Comparison of ENCODE assay signal across 22 cellular contexts in the genomic region with DNA sequence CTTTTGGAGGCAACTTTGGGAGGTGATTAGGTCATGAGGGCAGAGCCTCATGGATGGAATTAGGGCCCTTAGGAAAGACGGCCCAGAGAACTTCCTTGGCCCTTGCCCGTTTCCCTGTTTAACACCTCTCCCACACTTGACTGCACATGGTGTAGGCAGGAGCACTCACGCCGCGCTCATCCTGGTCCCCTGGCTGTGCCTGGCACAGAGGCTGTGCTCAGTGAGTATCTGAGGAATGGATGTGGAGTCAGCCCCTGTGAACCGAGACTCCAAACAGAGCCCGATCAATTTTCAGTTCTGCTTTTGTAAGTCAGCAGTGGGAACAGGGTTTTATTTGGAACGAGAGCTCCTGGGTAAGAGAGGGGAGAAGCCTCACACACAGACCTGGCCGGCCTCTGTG. TPM values are rescaled to one million over a fixed set of nuclear protein-coding genes. Genes with fewer than 3 reads are reported as not detected.
DNase-seq lines count a peak whose midpoint lies in the region; ATAC-seq and TF ChIP-seq lines count a peak whose summit lies in the region.
"Had no signal": no experiment of that assay in that cellular context is flagged by ENCODE, and none has a peak within 500 bp of the region (broad histone marks: within the 10 kb centered on the region; RNA-seq: fewer than 3 reads in every experiment).

No MANE protein-coding gene starts in this region.

- no peak overlapping the region for H3K4me3 ChIP-seq in GM23338
- H3K4me3 ChIP-seq in OCI-LY3 (ENCODE audit: low read length), result peak overlapping the region; percentile 53
- H3K4me3 ChIP-seq in breast epithelium, result no peak overlapping the region
- H3K4me3 ChIP-seq in upper lobe of right lung, result no peak overlapping the region
- H3K4me3 ChIP-seq: GM23248, PC-9 had no signal

- H3K4me1 Mint-ChIP-seq in GM23338 (peaks cover 24% of the 10 kb centered on the region), progenitor cell of endocrine pancreas (ENCODE audit: low read depth) (peaks cover 5% of the 10 kb centered on the region)

- intact Hi-C loops in breast epithelium (cut with DNase I; ENCODE audit: low total_unique reads) (no loop called here), upper lobe of right lung (cut with DNase I) (no loop called here)

- TF ChIP-seq CTCF in GM23338 (conservative IDR thresholded peaks at IDR 0.05; ENCODE audit: low read depth in 2 of 2), result no peak
- TF ChIP-seq CTCF in OCI-LY3 (IDR thresholded peaks at IDR 0.05; ENCODE audit: low read depth, low read length), result no peak
- no peak for TF ChIP-seq CTCF in progenitor cell of endocrine pancreas (IDR thresholded peaks at IDR 0.05; ENCODE audit: unreplicated experiment)
- no peak for TF ChIP-seq CTCF in breast epithelium (IDR thresholded peaks at IDR 0.05)
- TF ChIP-seq CTCF in upper lobe of right lung (IDR thresholded peaks at IDR 0.05), result no peak

- H3K9me3 Mint-ChIP-seq in GM23338 (no peaks in the 10 kb centered on the region), progenitor cell of endocrine pancreas (ENCODE audit: low read depth) (no peaks in the 10 kb centered on the region)
- H3K9me3 Mint-ChIP-seq: CD8-positive, alpha-beta memory T cell; HFFc6 had no signal

- H3K4me3 Mint-ChIP-seq in GM23338, result no peak overlapping the region
- H3K4me3 Mint-ChIP-seq in progenitor cell of endocrine pancreas (ENCODE audit: low read depth), result no peak overlapping the region
- H3K4me3 Mint-ChIP-seq: CD8-positive, alpha-beta memory T cell; HFFc6 had no signal

- H3K27ac ChIP-seq in GM23338 (ENCODE audit: low read depth), result no peak overlapping the region
- no peak overlapping the region for H3K27ac ChIP-seq in OCI-LY3 (ENCODE audit: low read length)
- H3K27ac ChIP-seq in breast epithelium, result no peak overlapping the region
- H3K27ac ChIP-seq in upper lobe of right lung, result no peak overlapping the region
- H3K27ac ChIP-seq: GM23248, PC-9 had no signal

- no peaks in the 10 kb centered on the region for H3K9me2 ChIP-seq in GM23338 (ENCODE audit: insufficient read depth)

- DNase-seq in NOMO-1 (lab: John Stamatoyannopoulos, UW; ENCODE audit: unreplicated experiment in 2 of 2) (peak; percentile 7 to 53), NOMO-1 treated with dmso at 0.1 percent for 144 hours (lab: John Stamatoyannopoulos, UW; ENCODE audit: unreplicated experiment) (no peak), GM23338 (ENCODE audit: low spot score) (no peak), progenitor cell of endocrine pancreas (ENCODE audit: low spot score, unreplicated experiment) (no peak), breast epithelium (ENCODE audit: low spot score in 2 of 2) (no peak), upper lobe of right lung (no peak), retina (no peak)
- DNase-seq: 8988T; BE2C; CD8-positive, alpha-beta memory T cell; DMS79; GM23248; HFFc6; KG1; NCI-H1105 treated with DMSO at 0.1 percent for 48 hours; NCI-H1694 treated with DMSO at 0.1 percent for 48 hours; NCI-H2107; NCI-H2227 treated with DMSO at 0.1 percent for 48 hours; NCI-H524; PC-9 had no signal

- H3K27me3 Mint-ChIP-seq in GM23338 (ENCODE audit: insufficient read depth, low read depth, poor library complexity), result peaks cover 17% of the 10 kb centered on the region
- peaks cover 12% of the 10 kb centered on the region for H3K27me3 Mint-ChIP-seq in progenitor cell of endocrine pancreas

- peak overlapping the region; percentile 83 for H2AFZ ChIP-seq in GM23338
- H2AFZ ChIP-seq in OCI-LY3 (ENCODE audit: low read depth, low read length), result no peak overlapping the region
- H2AFZ ChIP-seq: GM23248, PC-9 had no signal

- H3K27ac Mint-ChIP-seq in GM23338, result no peak overlapping the region
- H3K27ac Mint-ChIP-seq in progenitor cell of endocrine pancreas, result peak overlapping the region; percentile 67
- H3K27ac Mint-ChIP-seq: HFFc6 had no signal

- H3K36me3 ChIP-seq in GM23338 (ENCODE audit: insufficient read depth), result no peaks in the 10 kb centered on the region
- no peaks in the 10 kb centered on the region for H3K36me3 ChIP-seq in OCI-LY3 (replicated peaks; ENCODE audit: low read depth, low read length)
- H3K36me3 ChIP-seq in breast epithelium, result no peaks in the 10 kb centered on the region
- H3K36me3 ChIP-seq in upper lobe of right lung, result no peaks in the 10 kb centered on the region
- H3K36me3 ChIP-seq: BE2C had no signal

- H3K4me1 ChIP-seq in GM23338 (ENCODE audit: insufficient read depth), result peaks cover 10% of the 10 kb centered on the region
- H3K4me1 ChIP-seq in OCI-LY3 (ENCODE audit: low read length), result peaks cover 14% of the 10 kb centered on the region
- no peaks in the 10 kb centered on the region for H3K4me1 ChIP-seq in breast epithelium
- H3K4me1 ChIP-seq in upper lobe of right lung, result no peaks in the 10 kb centered on the region
- H3K4me1 ChIP-seq: BE2C had no signal

- H3K9me3 ChIP-seq in OCI-LY3 (ENCODE audit: insufficient read depth, low read length), result no peaks in the 10 kb centered on the region
- H3K9me3 ChIP-seq in breast epithelium, result no peaks in the 10 kb centered on the region
- H3K9me3 ChIP-seq in upper lobe of right lung, result no peaks in the 10 kb centered on the region
- H3K9me3 ChIP-seq: BE2C had no signal

- no peaks in the 10 kb centered on the region for H3K27me3 ChIP-seq in GM23338 (ENCODE audit: insufficient read depth)
- H3K27me3 ChIP-seq in OCI-LY3 (ENCODE audit: low read depth, low read length), result peaks cover 29% of the 10 kb centered on the region
- no peaks in the 10 kb centered on the region for H3K27me3 ChIP-seq in breast epithelium
- peaks cover 7% of the 10 kb centered on the region for H3K27me3 ChIP-seq in upper lobe of right lung
- H3K27me3 ChIP-seq: BE2C had no signal

- no peak for TF ChIP-seq POLR2A in breast epithelium (IDR thresholded peaks at IDR 0.05)

- H3K36me3 Mint-ChIP-seq in GM23338 (ENCODE audit: low read depth), result no peaks in the 10 kb centered on the region
- no peaks in the 10 kb centered on the region for H3K36me3 Mint-ChIP-seq in progenitor cell of endocrine pancreas (ENCODE audit: insufficient read depth)
- H3K36me3 Mint-ChIP-seq: CD8-positive, alpha-beta memory T cell had no signal

- no peaks in the 10 kb centered on the region for H3K79me2 ChIP-seq in GM23338 (replicated peaks; ENCODE audit: insufficient read depth)
- H3K79me2 ChIP-seq in OCI-LY3 (ENCODE audit: low read length), result no peaks in the 10 kb centered on the region

- no peaks in the 10 kb centered on the region for H4K20me1 ChIP-seq in GM23338 (replicated peaks; ENCODE audit: insufficient read depth)
- H4K20me1 ChIP-seq in OCI-LY3 (ENCODE audit: insufficient read depth, low read length), result no peaks in the 10 kb centered on the region

- no peak overlapping the region for H3K9ac ChIP-seq in OCI-LY3 (ENCODE audit: low read length)
- H3K9ac ChIP-seq: GM23248 had no signal

- ATAC-seq in GM23338, result no peak
- ATAC-seq in upper lobe of right lung, result no peak
- ATAC-seq: HepG2 had no signal

- peaks cover 2% of the 10 kb centered on the region; the same call in 1 of the 2 replicates for H3F3A ChIP-seq in GM23338 (replicated peaks; ENCODE audit: low read depth)

- H3K4me2 ChIP-seq in GM23338 (no peak overlapping the region), OCI-LY3 (ENCODE audit: low read length) (peak overlapping the region; percentile 79)
- H3K4me2 ChIP-seq: PC-9 had no signal

TF ChIP-seq in GM23338, 12 proteins besides CTCF, POLR2A, EP300 and RAD21 (continues in another document):
- TF ChIP-seq EZH2phosphoT487 (IDR thresholded peaks at IDR 0.05; ENCODE audit: unreplicated experiment) (no peak), NANOG (IDR thresholded peaks at IDR 0.05; ENCODE audit: borderline replicate concordance) (no peak), POLR2AphosphoS5 (IDR thresholded peaks at IDR 0.05; ENCODE audit: low read depth) (no peak), EZH2 (IDR thresholded peaks at IDR 0.05; ENCODE audit: low read depth, unreplicated experiment) (no peak), ZNF331 (CRISPR knock-in tag; IDR thresholded peaks at IDR 0.05; ENCODE audit: low read depth) (no peak), STAT1 (IDR thresholded peaks at IDR 0.05; ENCODE audit: unreplicated experiment) (no peak), ZNF114 (CRISPR knock-in tag; IDR thresholded peaks at IDR 0.05) (no peak), JUNB (IDR thresholded peaks at IDR 0.05; ENCODE audit: unreplicated experiment) (no peak), CREB1 (CRISPR knock-in tag; IDR thresholded peaks at IDR 0.05; ENCODE audit: low read depth) (no peak)
- TF ChIP-seq, protein P1, sequence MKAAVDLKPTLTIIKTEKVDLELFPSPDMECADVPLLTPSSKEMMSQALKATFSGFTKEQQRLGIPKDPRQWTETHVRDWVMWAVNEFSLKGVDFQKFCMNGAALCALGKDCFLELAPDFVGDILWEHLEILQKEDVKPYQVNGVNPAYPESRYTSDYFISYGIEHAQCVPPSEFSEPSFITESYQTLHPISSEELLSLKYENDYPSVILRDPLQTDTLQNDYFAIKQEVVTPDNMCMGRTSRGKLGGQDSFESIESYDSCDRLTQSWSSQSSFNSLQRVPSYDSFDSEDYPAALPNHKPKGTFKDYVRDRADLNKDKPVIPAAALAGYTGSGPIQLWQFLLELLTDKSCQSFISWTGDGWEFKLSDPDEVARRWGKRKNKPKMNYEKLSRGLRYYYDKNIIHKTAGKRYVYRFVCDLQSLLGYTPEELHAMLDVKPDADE (IDR thresholded peaks at IDR 0.05), result no peak

RNA-seq across cellular contexts. Expression of gene ETV3, which starts 29.8 kb away (rescaled TPM):
- 11.9 and 19.6 TPM in 2 replicates for total RNA-seq in GM23338 (2014; rRNA removed; shearing (Covaris generic))
- polyA plus RNA-seq in GM23338 (2016; fragmentation: Nextera tagmentation; extraction: Ambion mirVana), result 7.6 and 8.1 TPM in 2 replicates
- total RNA-seq in progenitor cell of endocrine pancreas (31.8 and 32.5 TPM in 2 replicates), breast epithelium (10 to 100 TPM; 20.0 to 28.0 (median 22.0) TPM), upper lobe of right lung (39.2 TPM)

Comparison
In these comparisons a context has a peak if more than half of its experiments do, and no peak if none do; other contexts are left out.
1. DNase-seq: peak in NOMO-1 (2 of 2); none in NOMO-1 treated with dmso at 0.1 percent for 144 hours (single experiment), GM23338 (single experiment), progenitor cell of endocrine pancreas (single experiment), breast epithelium (0 of 2), upper lobe of right lung (single experiment) and retina (single experiment).